17 cellular contexts compared by ENCODE assay signal in genomic region chrX:18286322-18286831, GRCh38.
DNase-seq lines count a peak whose midpoint lies in the region; ATAC-seq, FAIRE-seq and TF ChIP-seq lines count a peak whose summit lies in the region.
"Had no signal": no experiment of that assay in that cellular context is flagged by ENCODE, and none has a peak within 500 bp of the region (broad histone marks: within the 10 kb centered on the region; RNA-seq: fewer than 3 reads in every experiment).

No MANE protein-coding gene starts in this region.

- DNase-seq in COLO829 (ENCODE audit: low spot score) (peak; percentile 31), HT1080 (ENCODE audit: low read depth) (peak; percentile 24), nephron progenitor cell (no peak), RCC 7860 (ENCODE audit: low spot score) (no peak)
- DNase-seq in activated naive CD4-positive, alpha-beta T cell treated with anti-CD3 and anti-CD28 coated beads, Interleukin-2, amount 10 ng/mL, durations not matched to agents 7 days and 5 days: no peak
- no peak for DNase-seq in activated T-cell treated with anti-CD3 and anti-CD28 coated beads, Interleukin-2, amount 50 U/mL, for 72 hours
- DNase-seq: CD8-positive, alpha-beta T cell; H9; NCI-H1105; NCI-H2081 treated with DMSO at 0.1 percent for 48 hours; NCI-H510A; NCI-H774; SIG-M5 had no signal

- FAIRE-seq in RCC 7860 (lab: Jason Lieb, UNC): no peak
- FAIRE-seq: D721Med, HTR-8/SVneo had no signal

- H3K4me1 Mint-ChIP-seq in brain (peaks cover 33% of the 10 kb centered on the region), nephron progenitor cell (peaks cover 41% of the 10 kb centered on the region)
- H3K4me1 Mint-ChIP-seq in activated naive CD4-positive, alpha-beta T cell treated with anti-CD3 and anti-CD28 coated beads, Interleukin-2, amount 10 ng/mL, durations not matched to agents 7 days and 5 days: no peaks in the 10 kb centered on the region
- no peaks in the 10 kb centered on the region for H3K4me1 Mint-ChIP-seq in activated T-cell treated with anti-CD3 and anti-CD28 coated beads, Interleukin-2, amount 50 U/mL, for 72 hours (ENCODE audit: low read depth)

- H3K9me3 Mint-ChIP-seq in brain (peaks cover 15 to 26% (median 18%) of the 10 kb centered on the region in 5 experiments), nephron progenitor cell (peaks cover 55% of the 10 kb centered on the region)
- H3K9me3 Mint-ChIP-seq in activated naive CD4-positive, alpha-beta T cell treated with anti-CD3 and anti-CD28 coated beads, Interleukin-2, amount 10 ng/mL, durations not matched to agents 7 days and 5 days: no peaks in the 10 kb centered on the region
- H3K9me3 Mint-ChIP-seq in activated T-cell treated with anti-CD3 and anti-CD28 coated beads, Interleukin-2, amount 50 U/mL, for 72 hours: peaks cover 0 to 5% of the 10 kb centered on the region in 2 donors
- H3K9me3 Mint-ChIP-seq: CD8-positive, alpha-beta T cell had no signal

- CTCF ChIA-PET in activated naive CD4-positive, alpha-beta T cell treated with anti-CD3 and anti-CD28 coated beads, Interleukin-2, amount 10 ng/mL, durations not matched to agents 7 days and 5 days (lab: Charles Lee): no interaction called here

- TF ChIP-seq CTCF in brain (conservative IDR thresholded peaks at IDR 0.05): no peak
- no peak for TF ChIP-seq CTCF in nephron progenitor cell (IDR thresholded peaks at IDR 0.05)

- H3K27me3 Mint-ChIP-seq in brain (no peaks in the 10 kb centered on the region), nephron progenitor cell (ENCODE audit: low read depth, poor library complexity) (peaks cover 6% of the 10 kb centered on the region)
- H3K27me3 Mint-ChIP-seq in activated naive CD4-positive, alpha-beta T cell treated with anti-CD3 and anti-CD28 coated beads, Interleukin-2, amount 10 ng/mL, durations not matched to agents 7 days and 5 days: no peaks in the 10 kb centered on the region
- peaks cover 7% of the 10 kb centered on the region for H3K27me3 Mint-ChIP-seq in activated T-cell treated with anti-CD3 and anti-CD28 coated beads, Interleukin-2, amount 50 U/mL, for 72 hours (ENCODE audit: low read depth)

- H3K4me3 Mint-ChIP-seq in brain (peak overlapping the region in 4 of 5 experiments; percentile 20 to 85 (median 70)), nephron progenitor cell (peak overlapping the region; percentile 83)
- H3K4me3 Mint-ChIP-seq in activated naive CD4-positive, alpha-beta T cell treated with anti-CD3 and anti-CD28 coated beads, Interleukin-2, amount 10 ng/mL, durations not matched to agents 7 days and 5 days: no peak overlapping the region
- H3K4me3 Mint-ChIP-seq in activated T-cell treated with anti-CD3 and anti-CD28 coated beads, Interleukin-2, amount 50 U/mL, for 72 hours: no peak overlapping the region
- H3K4me3 Mint-ChIP-seq: CD8-positive, alpha-beta T cell; H9 had no signal

- peaks cover 20% of the 10 kb centered on the region for H3K36me3 Mint-ChIP-seq in brain
- H3K36me3 Mint-ChIP-seq in nephron progenitor cell (ENCODE audit: low read depth): peaks cover 42% of the 10 kb centered on the region
- no peaks in the 10 kb centered on the region for H3K36me3 Mint-ChIP-seq in activated naive CD4-positive, alpha-beta T cell treated with anti-CD3 and anti-CD28 coated beads, Interleukin-2, amount 10 ng/mL, durations not matched to agents 7 days and 5 days
- peaks cover 0 to 3% of the 10 kb centered on the region in 2 donors for H3K36me3 Mint-ChIP-seq in activated T-cell treated with anti-CD3 and anti-CD28 coated beads, Interleukin-2, amount 50 U/mL, for 72 hours (ENCODE audit: insufficient read depth in 2 of 2)
- H3K36me3 Mint-ChIP-seq: CD8-positive, alpha-beta T cell had no signal

- no peak for ATAC-seq in activated T-cell treated with anti-CD3 and anti-CD28 coated beads, Interleukin-2, amount 50 U/mL, for 72 hours (replicated peaks in 1 of 2)
- ATAC-seq in GM19023 (IDR thresholded peaks at IDR 0.05; ENCODE audit: unreplicated experiment): no peak
- ATAC-seq: CD8-positive, alpha-beta T cell had no signal

- peak overlapping the region in 2 of 5 experiments; percentile 61 to 86 for H3K27ac Mint-ChIP-seq in brain
- H3K27ac Mint-ChIP-seq in nephron progenitor cell: peak overlapping the region; percentile 65
- no peak overlapping the region for H3K27ac Mint-ChIP-seq in activated naive CD4-positive, alpha-beta T cell treated with anti-CD3 and anti-CD28 coated beads, Interleukin-2, amount 10 ng/mL, durations not matched to agents 7 days and 5 days
- no peak overlapping the region for H3K27ac Mint-ChIP-seq in activated T-cell treated with anti-CD3 and anti-CD28 coated beads, Interleukin-2, amount 50 U/mL, for 72 hours
- H3K27ac Mint-ChIP-seq: CD8-positive, alpha-beta T cell; H9 had no signal

Comparison
In these comparisons a context has a peak if more than half of its experiments do, and no peak if none do; other contexts are left out.
1. DNase-seq: peak in COLO829 (single experiment) and HT1080 (single experiment); none in nephron progenitor cell (single experiment), activated naive CD4-positive, alpha-beta T cell treated with anti-CD3 and anti-CD28 coated beads, Interleukin-2, amount 10 ng/mL, durations not matched to agents 7 days and 5 days (single experiment), RCC 7860 (single experiment) and activated T-cell treated with anti-CD3 and anti-CD28 coated beads, Interleukin-2, amount 50 U/mL, for 72 hours (0 of 2).
2. H3K4me3 Mint-ChIP-seq: peak in brain (4 of 5) and nephron progenitor cell (single experiment); none in activated naive CD4-positive, alpha-beta T cell treated with anti-CD3 and anti-CD28 coated beads, Interleukin-2, amount 10 ng/mL, durations not matched to agents 7 days and 5 days (single experiment) and activated T-cell treated with anti-CD3 and anti-CD28 coated beads, Interleukin-2, amount 50 U/mL, for 72 hours (0 of 2).